In genomic region chr1:184052194-184052559, GRCh38 we compare ENCODE assay signal across 8 cellular contexts. TPM values are rescaled to one million over a fixed set of nuclear protein-coding genes. Genes with fewer than 3 reads are reported as not detected.
DNase-seq lines count a peak whose midpoint lies in the region; ATAC-seq and TF ChIP-seq lines count a peak whose summit lies in the region.

No MANE protein-coding gene starts in this region.

- H3K4me3 Mint-ChIP-seq in activated CD8-positive, alpha-beta memory T cell treated with anti-CD3 and anti-CD28 coated beads, Interleukin-2, amount 10 ng/mL, durations not matched to agents 7 days and 5 days, result peak overlapping the region; percentile 98
- H3K4me3 Mint-ChIP-seq in activated B cell treated with CpG ODN at 0.5 μM for 24 hours, result peak overlapping the region; percentile 98

- peaks cover 12% of the 10 kb centered on the region for H3K27me3 ChIP-seq in iPS-15b (ENCODE audit: control insufficient read depth, insufficient read depth, low read length)

- no peak for TF ChIP-seq CTCF in activated B cell treated with CpG ODN at 0.5 μM for 24 hours (IDR thresholded peaks at IDR 0.05)

- H3K4me1 Mint-ChIP-seq in activated CD8-positive, alpha-beta memory T cell treated with anti-CD3 and anti-CD28 coated beads, Interleukin-2, amount 10 ng/mL, durations not matched to agents 7 days and 5 days, result peaks cover 30% of the 10 kb centered on the region
- H3K4me1 Mint-ChIP-seq in activated B cell treated with CpG ODN at 0.5 μM for 24 hours, result peaks cover 36% of the 10 kb centered on the region

- H3K36me3 ChIP-seq in iPS-15b (ENCODE audit: control insufficient read depth, insufficient read depth, low read length), result no peaks in the 10 kb centered on the region

- no peak for ATAC-seq in activated CD8-positive, alpha-beta memory T cell treated with anti-CD3 and anti-CD28 coated beads, Interleukin-2, amount 10 ng/mL, durations not matched to agents 7 days and 5 days
- no peak for ATAC-seq in activated B cell treated with CpG ODN at 0.5 μM for 24 hours (ENCODE audit: low read depth)

- no peaks in the 10 kb centered on the region for H3K9me3 Mint-ChIP-seq in activated CD8-positive, alpha-beta memory T cell treated with anti-CD3 and anti-CD28 coated beads, Interleukin-2, amount 10 ng/mL, durations not matched to agents 7 days and 5 days (ENCODE audit: low read depth)
- no peaks in the 10 kb centered on the region for H3K9me3 Mint-ChIP-seq in activated B cell treated with CpG ODN at 0.5 μM for 24 hours

- CTCF ChIA-PET in activated CD8-positive, alpha-beta memory T cell treated with anti-CD3 and anti-CD28 coated beads, Interleukin-2, amount 10 ng/mL, durations not matched to agents 7 days and 5 days (lab: Charles Lee), result interaction anchor here (1.3 kb wide), 1 partner anchor 11 kb away, joined by 4 read pairs; no protein-coding TSS in a partner anchor
- CTCF ChIA-PET in activated B cell treated with CpG ODN at 0.5 μM for 24 hours (lab: Charles Lee), result no interaction called here

- peaks cover 10% of the 10 kb centered on the region for H3K27me3 Mint-ChIP-seq in activated CD8-positive, alpha-beta memory T cell treated with anti-CD3 and anti-CD28 coated beads, Interleukin-2, amount 10 ng/mL, durations not matched to agents 7 days and 5 days
- H3K27me3 Mint-ChIP-seq in activated B cell treated with CpG ODN at 0.5 μM for 24 hours, result peaks cover 23% of the 10 kb centered on the region

- H3K4me1 ChIP-seq in iPS-15b (ENCODE audit: control insufficient read depth, insufficient read depth, low read length), result peaks cover 11% of the 10 kb centered on the region

- H3K9ac ChIP-seq in iPS-15b (ENCODE audit: low read depth, low read length), result peak overlapping the region; percentile 94

- intact Hi-C loops in activated B cell treated with CpG ODN at 0.5 μM for 24 hours (cut with micrococcal nuclease), result loop anchor here (5.0 to 10.0 kb wide), 2 partner anchors 1105 to 1643 kb away; partner anchors contain the start of genes SWT1 and TRMT1L

- POLR2A ChIA-PET in activated B cell treated with CpG ODN at 0.5 μM for 24 hours (lab: Charles Lee), result interaction anchor here (1.0 to 2.7 kb wide), 6 partner anchors 8 to 1641 kb away, joined by 3 to 12 read pairs (median 8); partner anchors contain the start of genes ARPC5 and COLGALT2

- peak overlapping the region; percentile 80 for H3K27ac ChIP-seq in substantia nigra (ENCODE audit: low read depth, low read length, poor library complexity, severe bottlenecking)

- peaks cover 33% of the 10 kb centered on the region for H3K36me3 Mint-ChIP-seq in activated CD8-positive, alpha-beta memory T cell treated with anti-CD3 and anti-CD28 coated beads, Interleukin-2, amount 10 ng/mL, durations not matched to agents 7 days and 5 days
- peaks cover 31% of the 10 kb centered on the region for H3K36me3 Mint-ChIP-seq in activated B cell treated with CpG ODN at 0.5 μM for 24 hours (ENCODE audit: low read depth)

- no peaks in the 10 kb centered on the region for H3K9me3 ChIP-seq in iPS-15b (ENCODE audit: control insufficient read depth, insufficient read depth, low read length)

- no peak for DNase-seq in activated CD8-positive, alpha-beta memory T cell treated with anti-CD3 and anti-CD28 coated beads, Interleukin-2, amount 10 ng/mL, durations not matched to agents 7 days and 5 days
- DNase-seq in activated CD8-positive, alpha-beta memory T cell treated with anti-CD3 and anti-CD28 coated beads, Interleukin-2, amount 50 U/mL, for 4 hours, result no peak
- DNase-seq in activated B cell treated with CpG ODN at 0.5 μM for 24 hours (no peak), substantia nigra (lab: John Stamatoyannopoulos, UW) (no peak), EL (no peak), NCI-H510A (lab: John Stamatoyannopoulos, UW) (no peak)
- DNase-seq in central memory CD4-positive, alpha-beta T cell, result no peak

- H3K4me3 ChIP-seq in iPS-15b (ENCODE audit: low read depth, low read length), result peak overlapping the region; percentile 88

- peak overlapping the region; percentile 96 for H3K27ac Mint-ChIP-seq in activated CD8-positive, alpha-beta memory T cell treated with anti-CD3 and anti-CD28 coated beads, Interleukin-2, amount 10 ng/mL, durations not matched to agents 7 days and 5 days
- peak overlapping the region; percentile 98 for H3K27ac Mint-ChIP-seq in activated B cell treated with CpG ODN at 0.5 μM for 24 hours

RNA-seq across cellular contexts. Expression of gene TSEN15, which starts 0.6 kb away (rescaled TPM):
- 10 to 100 TPM; 37.6 to 45.1 TPM for total RNA-seq in activated CD8-positive, alpha-beta memory T cell treated with anti-CD3 and anti-CD28 coated beads, Interleukin-2, amount 10 ng/mL, durations not matched to agents 7 days and 5 days
- total RNA-seq in activated B cell treated with CpG ODN at 0.5 μM for 24 hours, result 60.8 and 61.2 TPM in 2 replicates

RNA-seq across cellular contexts. Expression of gene COLGALT2, which starts 14.6 kb away (rescaled TPM):
- 1 to 10 TPM; 1.6 to 3.3 TPM for total RNA-seq in activated CD8-positive, alpha-beta memory T cell treated with anti-CD3 and anti-CD28 coated beads, Interleukin-2, amount 10 ng/mL, durations not matched to agents 7 days and 5 days
- total RNA-seq in activated B cell treated with CpG ODN at 0.5 μM for 24 hours, result 0.91 and 1.2 TPM in 2 replicates
